In genomic region chr3:54859204-54859603, GRCh38 we compare ENCODE assay signal across 16 cellular contexts.
A peak's percentile ranks its signal among the peaks of the same experiment; 100 is the strongest.
DNase-seq lines count a peak whose midpoint lies in the region; ATAC-seq and TF ChIP-seq lines count a peak whose summit lies in the region.
"Had no signal": no experiment of that assay in that cellular context is flagged by ENCODE, and none has a peak within 500 bp of the region (broad histone marks: within the 10 kb centered on the region; RNA-seq: fewer than 3 reads in every experiment).

No MANE protein-coding gene starts in this region.

- no peaks in the 10 kb centered on the region for H3K36me3 ChIP-seq in kidney epithelial cell (ENCODE audit: control insufficient read depth, insufficient read depth, low read length)
- H3K36me3 ChIP-seq: gastrocnemius medialis, sigmoid colon, SJSA1, thoracic aorta had no signal

- H3K27me3 ChIP-seq in kidney epithelial cell (ENCODE audit: control insufficient read depth, insufficient read depth, low read length) = no peaks in the 10 kb centered on the region
- H3K27me3 ChIP-seq: dorsolateral prefrontal cortex, gastrocnemius medialis, sigmoid colon, SJSA1 had no signal

- no peak for ATAC-seq in GM21447 (IDR thresholded peaks at IDR 0.05; ENCODE audit: unreplicated experiment)

- DNase-seq in AG09309 (ENCODE audit: low read depth) = peak; percentile 43
- DNase-seq in LoVo (ENCODE audit: low spot score) = peak; percentile 20
- DNase-seq in astrocyte of the spinal cord (ENCODE audit: low read depth, low spot score) = peak; percentile 44
- peak; percentile 66 for DNase-seq in kidney epithelial cell (ENCODE audit: low read depth)
- DNase-seq in ureter (ENCODE audit: low spot score) = no peak
- DNase-seq in DMS79 treated with DMSO at 0.1 percent for 48 hours (lab: John Stamatoyannopoulos, UW) = no peak
- DNase-seq in NOMO-1 (lab: John Stamatoyannopoulos, UW; ENCODE audit: unreplicated experiment in 2 of 2) = no peak
- DNase-seq: activated CD4-positive, alpha-beta memory T cell treated with anti-CD3 and anti-CD28 coated beads for 36 hours; dorsolateral prefrontal cortex; gastrocnemius medialis; NCI-H1092; sigmoid colon; stimulated activated CD4-positive, alpha-beta T cell treated with anti-CD3 and anti-CD28 coated beads, Interleukin-4, amount 100 ng/mL, for 1 hour had no signal

- in situ Hi-C loops in astrocyte of the spinal cord (cut with HindIII; ENCODE audit: low sequenced_read_pairs) = no loop called here

- H3K4me3 ChIP-seq in AG09309 (ENCODE audit: control insufficient read depth, low read depth, low read length) = no peak overlapping the region
- no peak overlapping the region for H3K4me3 ChIP-seq in astrocyte of the spinal cord (ENCODE audit: low read depth, low read length)
- H3K4me3 ChIP-seq in kidney epithelial cell (ENCODE audit: low read depth, low read length) = no peak overlapping the region
- H3K4me3 ChIP-seq: dorsolateral prefrontal cortex, gastrocnemius medialis, sigmoid colon, SJSA1, thoracic aorta had no signal

- TF ChIP-seq CTCF in AG09309 (IDR thresholded peaks at IDR 0.05; ENCODE audit: control insufficient read depth, insufficient read depth, low read depth, low read length, missing control alignments) = no peak
- TF ChIP-seq CTCF in astrocyte of the spinal cord (IDR thresholded peaks at IDR 0.05; ENCODE audit: low read depth, low read length) = no peak
- no peak for TF ChIP-seq CTCF in kidney epithelial cell (IDR thresholded peaks at IDR 0.05; ENCODE audit: insufficient read depth, low read length, poor library complexity, severe bottlenecking)

Comparison
In these comparisons a context has a peak if more than half of its experiments do, and no peak if none do; other contexts are left out.
1. DNase-seq: peak in AG09309 (single experiment), LoVo (single experiment), astrocyte of the spinal cord (single experiment) and kidney epithelial cell (single experiment); none in ureter (single experiment), DMS79 treated with DMSO at 0.1 percent for 48 hours (single experiment) and NOMO-1 (0 of 2).